ENCODE assay signal across 11 cellular contexts in the genomic region with DNA sequence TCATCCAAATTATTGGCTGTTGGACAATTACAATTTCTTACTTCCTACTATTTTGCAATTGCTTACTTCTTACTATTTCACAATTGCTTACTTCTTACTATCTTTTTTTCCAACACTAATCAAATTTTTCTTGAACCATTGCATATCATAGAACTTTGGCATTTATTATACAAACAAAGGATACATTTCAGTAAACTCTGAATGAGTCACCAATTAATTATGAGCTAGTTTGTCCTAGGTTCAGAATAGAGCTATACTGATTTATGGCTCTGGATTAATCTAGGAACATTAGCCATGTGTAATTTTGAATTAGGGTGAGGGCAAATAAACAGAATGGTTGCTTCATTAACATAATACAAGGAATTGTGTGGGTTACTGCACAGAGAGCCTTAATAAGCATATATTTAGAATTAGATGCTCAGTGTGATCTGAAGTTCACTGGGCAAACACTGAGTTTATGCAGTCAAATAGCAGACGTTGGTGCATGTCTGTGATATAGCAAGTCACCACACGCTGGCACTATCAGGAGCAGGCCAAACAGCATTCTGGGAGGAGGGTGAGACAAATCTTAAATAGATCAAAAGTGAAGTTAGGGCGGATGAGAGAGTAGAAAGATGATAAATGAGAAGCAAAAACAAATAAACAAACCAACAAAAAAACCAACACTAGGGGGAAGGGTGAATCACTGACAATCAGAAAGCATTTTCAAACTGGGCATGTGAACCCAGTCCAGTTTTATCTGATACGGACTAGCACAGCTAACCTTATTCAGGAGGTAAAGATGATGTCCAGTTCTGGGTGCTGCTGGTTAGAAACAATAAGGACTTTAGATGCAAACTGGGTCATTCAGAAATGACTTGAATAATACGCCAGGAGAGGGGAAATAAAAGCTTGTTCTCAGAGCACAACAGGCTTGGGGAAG. TPM values are rescaled to one million over a fixed set of nuclear protein-coding genes. Genes with fewer than 3 reads are reported as not detected.
DNase-seq lines count a peak whose midpoint lies in the region; FAIRE-seq and TF ChIP-seq lines count a peak whose summit lies in the region.
"Had no signal": no experiment of that assay in that cellular context is flagged by ENCODE, and none has a peak within 500 bp of the region (broad histone marks: within the 10 kb centered on the region; RNA-seq: fewer than 3 reads in every experiment).

No MANE protein-coding gene starts in this region.

- H3K9ac ChIP-seq in GM23248, result no peak overlapping the region

- no peak overlapping the region for H2AFZ ChIP-seq in GM23248

- H3K4me3 ChIP-seq in GM23248 (no peak overlapping the region), epithelial cell of esophagus (ENCODE audit: low read length) (no peak overlapping the region), prostate gland (no peak overlapping the region)

- FAIRE-seq in GM19239 (lab: Jason Lieb, UNC), result no peak
- FAIRE-seq: G401.6 had no signal

- no peaks in the 10 kb centered on the region for H4K20me1 ChIP-seq in GM23248 (ENCODE audit: insufficient read depth)

- H3K27me3 ChIP-seq in GM23248 (replicated peaks; ENCODE audit: insufficient read depth) (no peaks in the 10 kb centered on the region; the same call in 1 of the 2 replicates), prostate gland (replicated peaks; ENCODE audit: insufficient read depth) (no peaks in the 10 kb centered on the region)

- H3K36me3 ChIP-seq in GM23248 (ENCODE audit: low read depth) (no peaks in the 10 kb centered on the region), prostate gland (no peaks in the 10 kb centered on the region)

- H3K4me1 ChIP-seq in GM23248 (ENCODE audit: insufficient read depth) (no peaks in the 10 kb centered on the region), prostate gland (replicated peaks) (no peaks in the 10 kb centered on the region)

- H3K9me2 ChIP-seq in GM23248 (ENCODE audit: insufficient read depth), result no peaks in the 10 kb centered on the region

- TF ChIP-seq CTCF in epithelial cell of esophagus (IDR thresholded peaks at IDR 0.05; ENCODE audit: insufficient read depth, low read depth, low read length, missing control alignments) (peak; percentile 38), prostate gland (IDR thresholded peaks at IDR 0.05) (no peak)

- in situ Hi-C loops in GM23248 (cut with MboI), result no loop called here

- WGBS in GM23248 (ENCODE audit: low coverage in 1 of 2, low lambda C conversion rate in 2 of 2, missing lambda C conversion rate in 2 of 2), 2 experiments, result 57% methylated on average over 5 of the region's 5 CpGs
- 40% methylated on average over 5 of the region's 5 CpGs for WGBS in prostate gland

- DNase-seq in GM23248 (peak; percentile 6), M059J (ENCODE audit: low read depth) (peak; percentile 71), epithelial cell of esophagus (ENCODE audit: low read depth) (peak; percentile 89), prostate gland (ENCODE audit: low spot score) (peak; percentile 31), GM19239 (ENCODE audit: insufficient read length, low spot score) (no peak)
- no peak for DNase-seq in activated CD4-positive, CD25-positive, alpha-beta regulatory T cell treated with anti-CD3 and anti-CD28 coated beads, Interleukin-2, amount 50 U/mL, for 72 hours
- no peak for DNase-seq in activated CD8-positive, alpha-beta memory T cell treated with anti-CD3 and anti-CD28 coated beads for 24 hours
- DNase-seq: H9, NCI-H1694 treated with DMSO at 0.1 percent for 48 hours had no signal

- no peak for TF ChIP-seq POLR2A in prostate gland (IDR thresholded peaks at IDR 0.05)

- H3F3A ChIP-seq in GM23248 (ENCODE audit: insufficient read depth), result no peaks in the 10 kb centered on the region

- H3K9me3 ChIP-seq in GM23248 (ENCODE audit: low read depth) (no peaks in the 10 kb centered on the region), prostate gland (no peaks in the 10 kb centered on the region)

- intact Hi-C loops in prostate gland (cut with DNase I), result no loop called here

- no peaks in the 10 kb centered on the region for H3K79me2 ChIP-seq in GM23248 (ENCODE audit: insufficient read depth)

- no peak overlapping the region for H3K27ac ChIP-seq in GM23248
- H3K27ac ChIP-seq in prostate gland, result peak overlapping the region in 1 of 2 donors; percentile 2

- no peak overlapping the region for H3K4me2 ChIP-seq in GM23248 (ENCODE audit: unreplicated experiment)

RNA-seq across cellular contexts. Expression of gene GABRR3, which starts 21.4 kb away (rescaled TPM):
- total RNA-seq in GM23248 (2014; rRNA removed; shearing (Covaris generic)), result not detected in 2 replicates
- polyA plus RNA-seq in GM23248 (2016; fragmentation: Nextera tagmentation; extraction: Ambion mirVana), result not detected in 2 replicates
- total RNA-seq in M059J (2014; rRNA removed; shearing (Covaris generic)), result not detected in 2 replicates
- total RNA-seq in prostate gland, result under 1 TPM in 1 of 2 donors, not detected in 1; 0.34 TPM
- total RNA-seq: H9, posterior vena cava had no signal

RNA-seq across cellular contexts. Expression of gene RIOX2, which starts 41.5 kb away (rescaled TPM):
- 29.1 and 35.4 TPM in 2 replicates for total RNA-seq in GM23248 (2014; rRNA removed; shearing (Covaris generic))
- polyA plus RNA-seq in GM23248 (2016; fragmentation: Nextera tagmentation; extraction: Ambion mirVana), result 34.0 and 36.4 TPM in 2 replicates
- total RNA-seq in M059J (2014; rRNA removed; shearing (Covaris generic)), result 22.0 and 23.8 TPM in 2 replicates
- 10 to 100 TPM; 18.1 to 20.2 TPM for total RNA-seq in prostate gland

Comparison
In these comparisons a context has a peak if more than half of its experiments do, and no peak if none do; other contexts are left out.
1. DNase-seq: peak in GM23248 (single experiment), M059J (single experiment), epithelial cell of esophagus (single experiment) and prostate gland (single experiment); none in activated CD4-positive, CD25-positive, alpha-beta regulatory T cell treated with anti-CD3 and anti-CD28 coated beads, Interleukin-2, amount 50 U/mL, for 72 hours (single experiment), GM19239 (single experiment) and activated CD8-positive, alpha-beta memory T cell treated with anti-CD3 and anti-CD28 coated beads for 24 hours (single experiment).